ENCODE assay signal across 16 cellular contexts in genomic region chr6:158080849-158081656, GRCh38.
DNase-seq lines count a peak whose midpoint lies in the region; ATAC-seq, FAIRE-seq and TF ChIP-seq lines count a peak whose summit lies in the region.
"Had no signal": no experiment of that assay in that cellular context is flagged by ENCODE, and none has a peak within 500 bp of the region (broad histone marks: within the 10 kb centered on the region; RNA-seq: fewer than 3 reads in every experiment).

No MANE protein-coding gene starts in this region.

- H2AFZ ChIP-seq in osteoblast (ENCODE audit: low read length): no peak overlapping the region

- no peak for ATAC-seq in GM18873 (IDR thresholded peaks at IDR 0.05; ENCODE audit: low FRiP score, unreplicated experiment)
- ATAC-seq: A549, HCT116, K562 had no signal

- DNase-seq in right atrium auricular region (ENCODE audit: low spot score) (peak; percentile 9), left ventricle myocardium inferior (no peak), bronchial epithelial cell (ENCODE audit: low read depth) (no peak), osteoblast (ENCODE audit: insufficient read length, low spot score, missing footprints) (peak; percentile 23), cerebellar cortex (ENCODE audit: low spot score) (no peak), DMS53 (lab: John Stamatoyannopoulos, UW) (no peak)
- DNase-seq: DMS 273 treated with DMSO at 0.1 percent for 48 hours, GDM1, NCI-H1105, NCI-H2081, SHP77 treated with DMSO at 0.1 percent for 48 hours had no signal

- FAIRE-seq in bronchial epithelial cell (lab: Jason Lieb, UNC): peak; percentile 36
- FAIRE-seq: A549, K562 had no signal

- H3K27me3 ChIP-seq in right atrium auricular region (no peaks in the 10 kb centered on the region), left ventricle myocardium inferior (ENCODE audit: low read depth) (no peaks in the 10 kb centered on the region), bronchial epithelial cell (ENCODE audit: control insufficient read depth, insufficient read depth, low read length) (no peaks in the 10 kb centered on the region), osteoblast (ENCODE audit: insufficient read depth, low read length) (no peaks in the 10 kb centered on the region)

- no peaks in the 10 kb centered on the region for H4K20me1 ChIP-seq in osteoblast (ENCODE audit: insufficient read depth, low read length)

- H3K4me1 ChIP-seq in right atrium auricular region (no peaks in the 10 kb centered on the region), left ventricle myocardium inferior (no peaks in the 10 kb centered on the region), osteoblast (ENCODE audit: insufficient read depth, low read length) (peaks cover 13% of the 10 kb centered on the region)
- H3K4me1 ChIP-seq: A549 had no signal

- intact Hi-C loops in left ventricle myocardium inferior (cut with micrococcal nuclease): no loop called here

- no peak overlapping the region for H3K4me2 ChIP-seq in osteoblast (ENCODE audit: insufficient read depth, low read length)
- H3K4me2 ChIP-seq: A549 had no signal

- TF ChIP-seq CTCF in right atrium auricular region (IDR thresholded peaks at IDR 0.05) (no peak), left ventricle myocardium inferior (IDR thresholded peaks at IDR 0.05; ENCODE audit: borderline replicate concordance) (no peak), bronchial epithelial cell (IDR thresholded peaks at IDR 0.05; ENCODE audit: insufficient read depth, low read length, severe bottlenecking) (no peak), osteoblast (IDR thresholded peaks at IDR 0.05; ENCODE audit: extremely low read depth, low read depth, low read length) (no peak)

- H3K79me2 ChIP-seq in osteoblast (ENCODE audit: insufficient read depth, low read length): peaks cover 7% of the 10 kb centered on the region

- H3K36me3 ChIP-seq in right atrium auricular region: peaks cover 70% of the 10 kb centered on the region
- peaks cover 94% of the 10 kb centered on the region for H3K36me3 ChIP-seq in left ventricle myocardium inferior
- H3K36me3 ChIP-seq in bronchial epithelial cell (ENCODE audit: control insufficient read depth, insufficient read depth, low read length): peaks cover 13% of the 10 kb centered on the region
- H3K36me3 ChIP-seq in osteoblast (ENCODE audit: insufficient read depth, low read length): peaks cover 87% of the 10 kb centered on the region

- H3K27ac ChIP-seq in right atrium auricular region (no peak overlapping the region), left ventricle myocardium inferior (replicated peaks) (no peak overlapping the region), osteoblast (ENCODE audit: low read depth, low read length) (no peak overlapping the region)
- H3K27ac ChIP-seq: A549, C4-2B had no signal

- H3K4me3 ChIP-seq in right atrium auricular region (no peak overlapping the region), left ventricle myocardium inferior (no peak overlapping the region), bronchial epithelial cell (ENCODE audit: low read depth, low read length) (no peak overlapping the region), osteoblast (ENCODE audit: insufficient read depth, low read length) (no peak overlapping the region)
- H3K4me3 ChIP-seq: A549, K562 had no signal

- H3K9me3 ChIP-seq in right atrium auricular region: no peaks in the 10 kb centered on the region
- no peaks in the 10 kb centered on the region for H3K9me3 ChIP-seq in left ventricle myocardium inferior (replicated peaks)
- H3K9me3 ChIP-seq in osteoblast (ENCODE audit: low read depth, low read length): no peaks in the 10 kb centered on the region
- H3K9me3 ChIP-seq: A549 had no signal

Comparison
In these comparisons a context has a peak if more than half of its experiments do, and no peak if none do; other contexts are left out.
1. DNase-seq: peak in right atrium auricular region (single experiment) and osteoblast (single experiment); none in left ventricle myocardium inferior (single experiment), bronchial epithelial cell (single experiment), cerebellar cortex (single experiment) and DMS53 (single experiment).